ENCODE assay signal across 17 cellular contexts in the genomic region with DNA sequence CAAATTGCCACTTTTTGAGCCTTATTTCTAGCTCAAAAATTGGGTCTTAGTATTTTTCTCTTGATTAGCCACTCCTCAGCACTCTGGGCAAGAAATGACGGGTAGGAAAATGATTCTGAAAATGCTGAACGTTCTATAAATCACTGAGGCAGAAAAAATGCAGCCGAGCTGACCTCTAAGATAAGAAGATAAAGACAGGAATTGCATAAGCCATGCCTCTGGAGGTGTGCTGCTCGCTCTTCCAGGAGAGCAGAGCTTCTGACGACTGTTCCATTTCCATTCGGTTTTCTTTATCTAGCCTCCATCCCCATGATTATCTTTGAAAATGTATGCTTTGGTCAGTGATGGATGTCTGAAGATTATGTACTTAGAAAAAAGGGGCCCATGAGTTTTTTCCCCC.
"Had no signal": no experiment of that assay in that cellular context is flagged by ENCODE, and none has a peak within 500 bp of the region (broad histone marks: within the 10 kb centered on the region; RNA-seq: fewer than 3 reads in every experiment).

No MANE protein-coding gene starts in this region.

- ATAC-seq: activated T-cell treated with anti-CD3 and anti-CD28 coated beads, Interleukin-2, amount 50 U/mL, for 72 hours; body of pancreas; foreskin keratinocyte; lower lobe of right lung; naive thymus-derived CD4-positive, alpha-beta T cell; T-helper 17 cell had no signal

- DNase-seq: activated CD4-positive, alpha-beta memory T cell treated with anti-CD3 and anti-CD28 coated beads for 36 hours; activated CD4-positive, alpha-beta T cell treated with anti-CD3 and anti-CD28 coated beads for 48 hours; activated effector memory CD4-positive, alpha-beta T cell treated with Interleukin-2 at 50 U/mL for 16 hours; activated naive CD4-positive, alpha-beta T cell treated with anti-CD3 and anti-CD28 coated beads for 36 hours; activated naive CD8-positive, alpha-beta T cell treated with anti-CD3 and anti-CD28 coated beads, Interleukin-2, amount 10 ng/mL, durations not matched to agents 7 days and 5 days; activated T-cell treated with anti-CD3 and anti-CD28 coated beads, Interleukin-2, amount 50 U/mL, for 72 hours; body of pancreas; cortex of kidney; erythroblast; foreskin keratinocyte; lower lobe of right lung; naive thymus-derived CD4-positive, alpha-beta T cell; stimulated activated CD4-positive, alpha-beta T cell treated with anti-CD3 and anti-CD28 coated beads, Interleukin-4, amount 100 ng/mL, for 24 hours; stimulated activated naive CD4-positive, alpha-beta T cell treated with Interleukin-2 at 50 U/mL for 16 hours; SW 1271; T-helper 17 cell; thyroid gland had no signal
